7 cellular contexts compared by ENCODE assay signal in genomic region chr3:10459954-10460754, GRCh38. TPM values are rescaled to one million over a fixed set of nuclear protein-coding genes. Genes with fewer than 3 reads are reported as not detected.
DNase-seq lines count a peak whose midpoint lies in the region; ATAC-seq and TF ChIP-seq lines count a peak whose summit lies in the region.

No MANE protein-coding gene starts in this region.

- no peaks in the 10 kb centered on the region for H4K20me1 ChIP-seq in H9 (ENCODE audit: control insufficient read depth, insufficient read depth, insufficient read length)
- H4K20me1 ChIP-seq in PC-9 (ENCODE audit: insufficient read depth), result peaks cover 2% of the 10 kb centered on the region; the same call in 1 of the 2 replicates

- no TSS peak for BruUV-seq in PC-9 (replicated peaks; lab: Mats Ljungman, UMichigan)

- H3K27me3 ChIP-seq in H9 (ENCODE audit: insufficient read depth, low read length) (no peaks in the 10 kb centered on the region), PC-9 (ENCODE audit: insufficient read depth, low read depth) (peaks cover 30% of the 10 kb centered on the region)

- no peaks in the 10 kb centered on the region for H3K36me3 ChIP-seq in PC-9 (ENCODE audit: low read depth)

- no peak overlapping the region; a peak in 1 of 7 replicates for H3K27ac Mint-ChIP-seq in H9
- no peak overlapping the region for H3K27ac Mint-ChIP-seq in stimulated activated memory B cell treated with anti-CD40 and anti-IgM and Interleukin-4, amounts not matched to agents 10 μg/mL and 1 μg/mL and 100 μg/mL, for 72 hours

- no CpG with 5 or more reads among the region's 5 CpGs for WGBS in H9 (ENCODE audit: extremely low coverage, insufficient read length, low lambda C conversion rate)

- H3K4me3 Mint-ChIP-seq in H9, result 0 out of 5 replicates have a peak overlapping the region, but pooled peaks of 1 of the 2 experiments have one; percentile 12
- H3K4me3 Mint-ChIP-seq in stimulated activated memory B cell treated with anti-CD40 and anti-IgM and Interleukin-4, amounts not matched to agents 10 μg/mL and 1 μg/mL and 100 μg/mL, for 72 hours, result no peak overlapping the region

- H2BK120ac ChIP-seq in H9 (ENCODE audit: low read depth, low read length, poor library complexity, severe bottlenecking), result no peak overlapping the region

- H3K79me1 ChIP-seq in H9 (ENCODE audit: insufficient read depth, low read depth, low read length, poor library complexity, severe bottlenecking), result no peaks in the 10 kb centered on the region

- ATAC-seq in stimulated activated memory B cell treated with anti-CD40 and anti-IgM and Interleukin-4, amounts not matched to agents 10 μg/mL and 1 μg/mL and 100 μg/mL, for 72 hours, result peak; percentile 58
- no peak for ATAC-seq in GM19395 (IDR thresholded peaks at IDR 0.05; ENCODE audit: unreplicated experiment)

- no peak overlapping the region for H3K23ac ChIP-seq in H9 (ENCODE audit: insufficient read length, low read depth, low read length)

- DNase-seq in H9, result peak; percentile 96
- peak; percentile 52 to 63 for DNase-seq in PC-9
- peak; percentile 27 for DNase-seq in amniotic stem cell (lab: John Stamatoyannopoulos, UW)
- DNase-seq in islet precursor cell, result peak; percentile 97
- no peak for DNase-seq in anterior cingulate cortex (lab: John Stamatoyannopoulos, UW)

- H3K4me1 Mint-ChIP-seq in H9, result peaks cover 0 to 14% of the 10 kb centered on the region in 2 experiments; a peak in 1 of 4 replicates
- H3K4me1 Mint-ChIP-seq in stimulated activated memory B cell treated with anti-CD40 and anti-IgM and Interleukin-4, amounts not matched to agents 10 μg/mL and 1 μg/mL and 100 μg/mL, for 72 hours, result peaks cover 26% of the 10 kb centered on the region

- no peaks in the 10 kb centered on the region for H3K4me1 ChIP-seq in H9 (ENCODE audit: insufficient read depth, low read length)
- no peaks in the 10 kb centered on the region for H3K4me1 ChIP-seq in PC-9 (replicated peaks; ENCODE audit: insufficient read depth)

- no peaks in the 10 kb centered on the region for H3K9me2 ChIP-seq in PC-9 (ENCODE audit: insufficient read depth)

- peaks cover 18% of the 10 kb centered on the region for H3K27me3 Mint-ChIP-seq in H9 (ENCODE audit: low read depth)
- H3K27me3 Mint-ChIP-seq in stimulated activated memory B cell treated with anti-CD40 and anti-IgM and Interleukin-4, amounts not matched to agents 10 μg/mL and 1 μg/mL and 100 μg/mL, for 72 hours, result peaks cover 12% of the 10 kb centered on the region

- CTCF ChIA-PET in PC-9 (lab: Charles Lee), result no interaction called here

- H3K4me2 ChIP-seq in H9 (ENCODE audit: insufficient read depth, insufficient read length, low read length), result no peak overlapping the region
- H3K4me2 ChIP-seq in PC-9, result no peak overlapping the region

- no peak overlapping the region for H2BK15ac ChIP-seq in H9 (ENCODE audit: low read depth, low read length)

- intact Hi-C loops in PC-9 (cut with micrococcal nuclease; ENCODE audit: unreplicated experiment), result no loop called here

- H4K91ac ChIP-seq in H9 (ENCODE audit: insufficient read length, low read depth, low read length), result no peak overlapping the region

- H3K18ac ChIP-seq in H9 (ENCODE audit: insufficient read length, low read depth, low read length), result no peak overlapping the region

- TF ChIP-seq CTCF in H9 (conservative IDR thresholded peaks at IDR 0.05), result no peak
- TF ChIP-seq CTCF in PC-9 (conservative IDR thresholded peaks at IDR 0.05), result no peak

- H3K14ac ChIP-seq in H9 (ENCODE audit: insufficient read depth, low read length), result no peak overlapping the region

- H2AK5ac ChIP-seq in H9 (ENCODE audit: insufficient read length, low read length), result no peak overlapping the region

- H3K36me3 Mint-ChIP-seq in H9 (ENCODE audit: insufficient read depth in 1 of 3, low read depth in 3 of 3), result no peaks in the 10 kb centered on the region; a peak in 1 of 7 replicates
- no peaks in the 10 kb centered on the region for H3K36me3 Mint-ChIP-seq in stimulated activated memory B cell treated with anti-CD40 and anti-IgM and Interleukin-4, amounts not matched to agents 10 μg/mL and 1 μg/mL and 100 μg/mL, for 72 hours

- no peak overlapping the region for H3K56ac ChIP-seq in H9 (ENCODE audit: insufficient read length, low read depth, low read length)

- H3K9ac ChIP-seq in H9 (ENCODE audit: extremely low read depth, insufficient read length, low read length), result no peak overlapping the region

- POLR2A ChIA-PET in PC-9 (lab: Charles Lee; ENCODE audit: unreplicated experiment), result interaction anchor here (0.6 kb wide), 1 partner anchor 710 kb away, joined by 5 read pairs; the partner anchor contains the start of gene OGG1

- H3K4me3 ChIP-seq in PC-9, result no peak overlapping the region

- no peaks in the 10 kb centered on the region for H3K9me3 ChIP-seq in H9 (ENCODE audit: control insufficient read depth, low read depth, low read length)
- no peaks in the 10 kb centered on the region for H3K9me3 ChIP-seq in PC-9 (ENCODE audit: insufficient read depth, low read depth)

- no peaks in the 10 kb centered on the region for H3K23me2 ChIP-seq in H9 (ENCODE audit: insufficient read length, low read depth, low read length, poor library complexity, severe bottlenecking)

- no peak overlapping the region for H3T11ph ChIP-seq in H9 (ENCODE audit: low read length)

- no peak overlapping the region for H2BK20ac ChIP-seq in H9 (ENCODE audit: low read depth, low read length, poor library complexity, severe bottlenecking)

- H3K79me2 ChIP-seq in H9 (ENCODE audit: insufficient read depth, low read length), result no peaks in the 10 kb centered on the region
- H3K79me2 ChIP-seq in PC-9 (ENCODE audit: low read depth), result no peaks in the 10 kb centered on the region

- no peak overlapping the region for H2BK5ac ChIP-seq in H9 (ENCODE audit: insufficient read length, low read length)

- no peak overlapping the region for H4K5ac ChIP-seq in H9 (ENCODE audit: insufficient read length, low read depth, low read length)

- H3F3A ChIP-seq in PC-9 (ENCODE audit: insufficient read depth, low read depth), result no peaks in the 10 kb centered on the region

- H3K4ac ChIP-seq in H9 (ENCODE audit: low read depth, low read length), result no peak overlapping the region

- H3K9me3 Mint-ChIP-seq in H9, result no peaks in the 10 kb centered on the region; a peak in 1 of 5 replicates
- H3K9me3 Mint-ChIP-seq in stimulated activated memory B cell treated with anti-CD40 and anti-IgM and Interleukin-4, amounts not matched to agents 10 μg/mL and 1 μg/mL and 100 μg/mL, for 72 hours, result no peaks in the 10 kb centered on the region

- no peak overlapping the region for H2BK12ac ChIP-seq in H9 (ENCODE audit: insufficient read length, low read depth, low read length)

- H3K27ac ChIP-seq in H9 (ENCODE audit: insufficient read length, low read depth, low read length) (no peak overlapping the region), PC-9 (no peak overlapping the region)

- H2AFZ ChIP-seq in H9 (ENCODE audit: low read length) (no peak overlapping the region), PC-9 (no peak overlapping the region)

- H4K8ac ChIP-seq in H9 (replicated peaks; ENCODE audit: insufficient read length, low read depth, low read length), result no peak overlapping the region

RNA-seq across cellular contexts. Expression of gene ATP2B2, which starts 45.2 kb away (rescaled TPM):
- total RNA-seq in H9 (2021), result 0.22 and 0.33 TPM in 2 replicates
- not detected in 2 replicates for total RNA-seq in PC-9 (2021)

Comparison
In these comparisons a context has a peak if more than half of its experiments do, and no peak if none do; other contexts are left out.
1. DNase-seq: peak in H9 (single experiment), PC-9 (2 of 2), amniotic stem cell (single experiment) and islet precursor cell (single experiment); none in anterior cingulate cortex (0 of 58).